10 cellular contexts compared by ENCODE assay signal in genomic region chr16:26569793-26570192, GRCh38.
DNase-seq lines count a peak whose midpoint lies in the region; ATAC-seq and TF ChIP-seq lines count a peak whose summit lies in the region.
"Had no signal": no experiment of that assay in that cellular context is flagged by ENCODE, and none has a peak within 500 bp of the region (broad histone marks: within the 10 kb centered on the region; RNA-seq: fewer than 3 reads in every experiment).

No MANE protein-coding gene starts in this region.

- CTCF ChIA-PET in activated CD4-positive, alpha-beta T cell treated with anti-CD3 and anti-CD28 coated beads for 36 hours (lab: Charles Lee), result interaction anchor here (0.7 to 1.8 kb wide), 6 partner anchors 15 to 186 kb away, joined by 3 to 5 read pairs (median 3); no protein-coding TSS in a partner anchor

- H3K27ac Mint-ChIP-seq in activated CD4-positive, alpha-beta T cell treated with anti-CD3 and anti-CD28 coated beads for 36 hours, result no peak overlapping the region
- H3K27ac Mint-ChIP-seq in activated naive CD8-positive, alpha-beta T cell treated with anti-CD3 and anti-CD28 coated beads, Interleukin-2, amount 50 U/mL, for 24 hours, result no peak overlapping the region
- no peak overlapping the region for H3K27ac Mint-ChIP-seq in natural killer cell
- H3K27ac Mint-ChIP-seq: B cell; stimulated activated effector memory CD8-positive, alpha-beta T cell treated with anti-CD3 and anti-CD28 coated beads, Interleukin-12 subunit alpha, Interleukin-12 subunit beta, amount 100 ng/mL, for 72 hours had no signal

- ATAC-seq in activated CD4-positive, alpha-beta T cell treated with anti-CD3 and anti-CD28 coated beads for 36 hours, result peak; percentile 64
- ATAC-seq in activated naive CD8-positive, alpha-beta T cell treated with anti-CD3 and anti-CD28 coated beads, Interleukin-2, amount 50 U/mL, for 24 hours, result peak; percentile 24
- ATAC-seq in natural killer cell, result no peak
- ATAC-seq: stimulated activated effector memory CD8-positive, alpha-beta T cell treated with anti-CD3 and anti-CD28 coated beads, Interleukin-12 subunit alpha, Interleukin-12 subunit beta, amount 100 ng/mL, for 72 hours had no signal

- H3K9me3 Mint-ChIP-seq in activated CD4-positive, alpha-beta T cell treated with anti-CD3 and anti-CD28 coated beads for 36 hours (ENCODE audit: low read depth), result no peaks in the 10 kb centered on the region
- no peaks in the 10 kb centered on the region for H3K9me3 Mint-ChIP-seq in activated naive CD8-positive, alpha-beta T cell treated with anti-CD3 and anti-CD28 coated beads, Interleukin-2, amount 50 U/mL, for 24 hours
- no peaks in the 10 kb centered on the region for H3K9me3 Mint-ChIP-seq in natural killer cell
- H3K9me3 Mint-ChIP-seq: stimulated activated effector memory CD8-positive, alpha-beta T cell treated with anti-CD3 and anti-CD28 coated beads, Interleukin-12 subunit alpha, Interleukin-12 subunit beta, amount 100 ng/mL, for 72 hours had no signal

- POLR2A ChIA-PET in activated CD4-positive, alpha-beta T cell treated with anti-CD3 and anti-CD28 coated beads for 36 hours (lab: Charles Lee), result no interaction called here

- TF ChIP-seq CTCF in natural killer cell (IDR thresholded peaks at IDR 0.05), result no peak

- H3K4me1 Mint-ChIP-seq in activated CD4-positive, alpha-beta T cell treated with anti-CD3 and anti-CD28 coated beads for 36 hours, result no peaks in the 10 kb centered on the region
- no peaks in the 10 kb centered on the region for H3K4me1 Mint-ChIP-seq in activated naive CD8-positive, alpha-beta T cell treated with anti-CD3 and anti-CD28 coated beads, Interleukin-2, amount 50 U/mL, for 24 hours
- no peaks in the 10 kb centered on the region for H3K4me1 Mint-ChIP-seq in natural killer cell
- H3K4me1 Mint-ChIP-seq: B cell; stimulated activated effector memory CD8-positive, alpha-beta T cell treated with anti-CD3 and anti-CD28 coated beads, Interleukin-12 subunit alpha, Interleukin-12 subunit beta, amount 100 ng/mL, for 72 hours had no signal

- peak; percentile 25 for DNase-seq in activated CD4-positive, alpha-beta T cell treated with anti-CD3 and anti-CD28 coated beads for 36 hours
- no peak for DNase-seq in activated CD4-positive, alpha-beta T cell treated with anti-CD3 and anti-CD28 coated beads for 4 hours
- peak; percentile 39 for DNase-seq in NAMALWA (ENCODE audit: low spot score)
- DNase-seq in activated naive CD8-positive, alpha-beta T cell treated with anti-CD3 and anti-CD28 coated beads, Interleukin-2, amount 50 U/mL, for 24 hours, result no peak
- peak; percentile 62 for DNase-seq in pons (ENCODE audit: low spot score)
- DNase-seq in glomerular visceral epithelial cell (ENCODE audit: extremely low spot score), result no peak
- DNase-seq in natural killer cell, result no peak
- no peak for DNase-seq in NCI-H446 (lab: John Stamatoyannopoulos, UW)

- intact Hi-C loops in activated CD4-positive, alpha-beta T cell treated with anti-CD3 and anti-CD28 coated beads for 36 hours (cut with DNase I, micrococcal nuclease), result loop anchor here in 1 of 2 experiments (2.0 kb wide), 1 partner anchor 731 kb away; no protein-coding TSS in a partner anchor
- intact Hi-C loops in natural killer cell (cut with micrococcal nuclease), result no loop called here

- no peak overlapping the region for H3K4me3 Mint-ChIP-seq in activated CD4-positive, alpha-beta T cell treated with anti-CD3 and anti-CD28 coated beads for 36 hours
- no peak overlapping the region for H3K4me3 Mint-ChIP-seq in activated naive CD8-positive, alpha-beta T cell treated with anti-CD3 and anti-CD28 coated beads, Interleukin-2, amount 50 U/mL, for 24 hours
- H3K4me3 Mint-ChIP-seq in natural killer cell, result no peak overlapping the region
- H3K4me3 Mint-ChIP-seq: B cell; stimulated activated effector memory CD8-positive, alpha-beta T cell treated with anti-CD3 and anti-CD28 coated beads, Interleukin-12 subunit alpha, Interleukin-12 subunit beta, amount 100 ng/mL, for 72 hours had no signal

- H3K36me3 Mint-ChIP-seq in activated CD4-positive, alpha-beta T cell treated with anti-CD3 and anti-CD28 coated beads for 36 hours (ENCODE audit: low read depth), result no peaks in the 10 kb centered on the region
- H3K36me3 Mint-ChIP-seq in activated naive CD8-positive, alpha-beta T cell treated with anti-CD3 and anti-CD28 coated beads, Interleukin-2, amount 50 U/mL, for 24 hours (ENCODE audit: low read depth), result no peaks in the 10 kb centered on the region
- H3K36me3 Mint-ChIP-seq in natural killer cell, result no peaks in the 10 kb centered on the region
- H3K36me3 Mint-ChIP-seq: stimulated activated effector memory CD8-positive, alpha-beta T cell treated with anti-CD3 and anti-CD28 coated beads, Interleukin-12 subunit alpha, Interleukin-12 subunit beta, amount 100 ng/mL, for 72 hours had no signal

- peaks cover 4% of the 10 kb centered on the region for H3K27me3 Mint-ChIP-seq in activated CD4-positive, alpha-beta T cell treated with anti-CD3 and anti-CD28 coated beads for 36 hours
- peaks cover 4% of the 10 kb centered on the region for H3K27me3 Mint-ChIP-seq in activated naive CD8-positive, alpha-beta T cell treated with anti-CD3 and anti-CD28 coated beads, Interleukin-2, amount 50 U/mL, for 24 hours
- H3K27me3 Mint-ChIP-seq in natural killer cell (ENCODE audit: low read depth in 2 of 2), result peaks cover 8 to 12% of the 10 kb centered on the region in 2 donors

Comparison
In these comparisons a context has a peak if more than half of its experiments do, and no peak if none do; other contexts are left out.
1. DNase-seq: peak in activated CD4-positive, alpha-beta T cell treated with anti-CD3 and anti-CD28 coated beads for 36 hours (single experiment), NAMALWA (single experiment) and pons (single experiment); none in activated CD4-positive, alpha-beta T cell treated with anti-CD3 and anti-CD28 coated beads for 4 hours (0 of 2), activated naive CD8-positive, alpha-beta T cell treated with anti-CD3 and anti-CD28 coated beads, Interleukin-2, amount 50 U/mL, for 24 hours (single experiment), glomerular visceral epithelial cell (single experiment), natural killer cell (single experiment) and NCI-H446 (0 of 2).
2. ATAC-seq: peak in activated CD4-positive, alpha-beta T cell treated with anti-CD3 and anti-CD28 coated beads for 36 hours (single experiment) and activated naive CD8-positive, alpha-beta T cell treated with anti-CD3 and anti-CD28 coated beads, Interleukin-2, amount 50 U/mL, for 24 hours (single experiment); none in natural killer cell (0 of 3).